1 cellular context compared by ENCODE assay signal in the genomic region with DNA sequence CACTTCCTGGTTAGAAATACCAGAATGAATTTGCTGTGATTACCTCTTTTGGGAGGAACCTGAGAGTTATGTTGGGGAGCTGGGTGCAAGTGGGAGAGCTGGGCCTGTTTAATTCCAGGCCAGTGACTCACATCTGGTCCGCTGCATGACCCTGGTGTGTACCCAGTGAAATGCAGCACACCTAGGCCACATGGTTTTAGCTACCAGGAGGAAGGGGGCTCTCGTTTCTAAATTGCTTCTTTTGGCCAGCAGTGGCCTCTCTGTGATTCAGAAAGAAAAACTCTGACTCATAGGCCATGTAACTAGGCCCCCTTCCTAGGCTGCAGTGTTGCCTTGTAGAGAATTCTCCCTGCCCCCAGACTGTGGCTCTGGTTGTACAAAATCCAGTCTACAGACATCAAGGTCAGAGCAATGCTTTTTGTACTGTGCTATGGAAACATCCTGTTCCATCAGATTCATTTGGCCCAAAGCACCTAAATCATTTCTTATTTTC.
TF ChIP-seq lines count a peak whose summit lies in the region.

No MANE protein-coding gene starts in this region.

TF ChIP-seq in HepG2, 621 proteins besides CTCF, POLR2A, EP300 and RAD21 (continued from another document and continues in another):
- no peak; the same call in 1 of the 2 replicates for TF ChIP-seq PITX1 (CRISPR knock-in tag; IDR thresholded peaks at IDR 0.05)
- TF ChIP-seq PHB2 (IDR thresholded peaks at IDR 0.05; ENCODE audit: partially characterized antibody) = no peak
- no peak for TF ChIP-seq GTF3A (CRISPR knock-in tag; conservative IDR thresholded peaks at IDR 0.05)
- no peak for TF ChIP-seq MBNL3 (CRISPR knock-in tag; conservative IDR thresholded peaks at IDR 0.05)
- no peak for TF ChIP-seq ZNF326 (CRISPR knock-in tag; IDR thresholded peaks at IDR 0.05; ENCODE audit: borderline replicate concordance)
- peak; percentile 25; the same call in 1 of the 2 replicates for TF ChIP-seq PHF8 (CRISPR knock-in tag; IDR thresholded peaks at IDR 0.05)
- peak; percentile 27; the same call in 1 of the 2 replicates for TF ChIP-seq ZNF547 (CRISPR knock-in tag; IDR thresholded peaks at IDR 0.05)
- TF ChIP-seq ZNF678 (CRISPR knock-in tag; IDR thresholded peaks at IDR 0.05) = no peak
- TF ChIP-seq KLF13 (CRISPR knock-in tag; IDR thresholded peaks at IDR 0.05) = no peak
- TF ChIP-seq, protein P1, sequence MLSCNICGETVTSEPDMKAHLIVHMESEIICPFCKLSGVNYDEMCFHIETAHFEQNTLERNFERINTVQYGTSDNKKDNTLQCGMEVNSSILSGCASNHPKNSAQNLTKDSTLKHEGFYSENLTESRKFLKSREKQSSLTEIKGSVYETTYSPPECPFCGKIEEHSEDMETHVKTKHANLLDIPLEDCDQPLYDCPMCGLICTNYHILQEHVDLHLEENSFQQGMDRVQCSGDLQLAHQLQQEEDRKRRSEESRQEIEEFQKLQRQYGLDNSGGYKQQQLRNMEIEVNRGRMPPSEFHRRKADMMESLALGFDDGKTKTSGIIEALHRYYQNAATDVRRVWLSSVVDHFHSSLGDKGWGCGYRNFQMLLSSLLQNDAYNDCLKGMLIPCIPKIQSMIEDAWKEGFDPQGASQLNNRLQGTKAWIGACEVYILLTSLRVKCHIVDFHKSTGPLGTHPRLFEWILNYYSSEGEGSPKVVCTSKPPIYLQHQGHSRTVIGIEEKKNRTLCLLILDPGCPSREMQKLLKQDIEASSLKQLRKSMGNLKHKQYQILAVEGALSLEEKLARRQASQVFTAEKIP (CRISPR knock-in tag; IDR thresholded peaks at IDR 0.05; ENCODE audit: borderline replicate concordance) = no peak
- TF ChIP-seq ZNF768 (CRISPR knock-in tag; IDR thresholded peaks at IDR 0.05) = no peak
- no peak for TF ChIP-seq RNF2 (conservative IDR thresholded peaks at IDR 0.05; ENCODE audit: low read depth)
- TF ChIP-seq TAF1 (CRISPR knock-in tag; IDR thresholded peaks at IDR 0.05) = 0 out of 2 replicates have a peak, but pooled peaks have one; percentile 8
- TF ChIP-seq SMARCE1 (IDR thresholded peaks at IDR 0.05; ENCODE audit: borderline replicate concordance) = no peak
- TF ChIP-seq SNAI1 (CRISPR knock-in tag; IDR thresholded peaks at IDR 0.05; ENCODE audit: borderline replicate concordance) = no peak
- no peak for TF ChIP-seq IRF9 (CRISPR knock-in tag; IDR thresholded peaks at IDR 0.05; ENCODE audit: borderline replicate concordance)
- no peak for TF ChIP-seq ZNF24 (IDR thresholded peaks at IDR 0.05)
- no peak for TF ChIP-seq MAFG (CRISPR knock-in tag; IDR thresholded peaks at IDR 0.05)
- TF ChIP-seq RARG (CRISPR knock-in tag; IDR thresholded peaks at IDR 0.05; ENCODE audit: low read depth) = no peak
- no peak for TF ChIP-seq ZNF75D (CRISPR knock-in tag; IDR thresholded peaks at IDR 0.05; ENCODE audit: borderline replicate concordance)
- TF ChIP-seq ZNF616 (CRISPR knock-in tag; IDR thresholded peaks at IDR 0.05; ENCODE audit: low read depth) = no peak
- TF ChIP-seq, protein P2, sequence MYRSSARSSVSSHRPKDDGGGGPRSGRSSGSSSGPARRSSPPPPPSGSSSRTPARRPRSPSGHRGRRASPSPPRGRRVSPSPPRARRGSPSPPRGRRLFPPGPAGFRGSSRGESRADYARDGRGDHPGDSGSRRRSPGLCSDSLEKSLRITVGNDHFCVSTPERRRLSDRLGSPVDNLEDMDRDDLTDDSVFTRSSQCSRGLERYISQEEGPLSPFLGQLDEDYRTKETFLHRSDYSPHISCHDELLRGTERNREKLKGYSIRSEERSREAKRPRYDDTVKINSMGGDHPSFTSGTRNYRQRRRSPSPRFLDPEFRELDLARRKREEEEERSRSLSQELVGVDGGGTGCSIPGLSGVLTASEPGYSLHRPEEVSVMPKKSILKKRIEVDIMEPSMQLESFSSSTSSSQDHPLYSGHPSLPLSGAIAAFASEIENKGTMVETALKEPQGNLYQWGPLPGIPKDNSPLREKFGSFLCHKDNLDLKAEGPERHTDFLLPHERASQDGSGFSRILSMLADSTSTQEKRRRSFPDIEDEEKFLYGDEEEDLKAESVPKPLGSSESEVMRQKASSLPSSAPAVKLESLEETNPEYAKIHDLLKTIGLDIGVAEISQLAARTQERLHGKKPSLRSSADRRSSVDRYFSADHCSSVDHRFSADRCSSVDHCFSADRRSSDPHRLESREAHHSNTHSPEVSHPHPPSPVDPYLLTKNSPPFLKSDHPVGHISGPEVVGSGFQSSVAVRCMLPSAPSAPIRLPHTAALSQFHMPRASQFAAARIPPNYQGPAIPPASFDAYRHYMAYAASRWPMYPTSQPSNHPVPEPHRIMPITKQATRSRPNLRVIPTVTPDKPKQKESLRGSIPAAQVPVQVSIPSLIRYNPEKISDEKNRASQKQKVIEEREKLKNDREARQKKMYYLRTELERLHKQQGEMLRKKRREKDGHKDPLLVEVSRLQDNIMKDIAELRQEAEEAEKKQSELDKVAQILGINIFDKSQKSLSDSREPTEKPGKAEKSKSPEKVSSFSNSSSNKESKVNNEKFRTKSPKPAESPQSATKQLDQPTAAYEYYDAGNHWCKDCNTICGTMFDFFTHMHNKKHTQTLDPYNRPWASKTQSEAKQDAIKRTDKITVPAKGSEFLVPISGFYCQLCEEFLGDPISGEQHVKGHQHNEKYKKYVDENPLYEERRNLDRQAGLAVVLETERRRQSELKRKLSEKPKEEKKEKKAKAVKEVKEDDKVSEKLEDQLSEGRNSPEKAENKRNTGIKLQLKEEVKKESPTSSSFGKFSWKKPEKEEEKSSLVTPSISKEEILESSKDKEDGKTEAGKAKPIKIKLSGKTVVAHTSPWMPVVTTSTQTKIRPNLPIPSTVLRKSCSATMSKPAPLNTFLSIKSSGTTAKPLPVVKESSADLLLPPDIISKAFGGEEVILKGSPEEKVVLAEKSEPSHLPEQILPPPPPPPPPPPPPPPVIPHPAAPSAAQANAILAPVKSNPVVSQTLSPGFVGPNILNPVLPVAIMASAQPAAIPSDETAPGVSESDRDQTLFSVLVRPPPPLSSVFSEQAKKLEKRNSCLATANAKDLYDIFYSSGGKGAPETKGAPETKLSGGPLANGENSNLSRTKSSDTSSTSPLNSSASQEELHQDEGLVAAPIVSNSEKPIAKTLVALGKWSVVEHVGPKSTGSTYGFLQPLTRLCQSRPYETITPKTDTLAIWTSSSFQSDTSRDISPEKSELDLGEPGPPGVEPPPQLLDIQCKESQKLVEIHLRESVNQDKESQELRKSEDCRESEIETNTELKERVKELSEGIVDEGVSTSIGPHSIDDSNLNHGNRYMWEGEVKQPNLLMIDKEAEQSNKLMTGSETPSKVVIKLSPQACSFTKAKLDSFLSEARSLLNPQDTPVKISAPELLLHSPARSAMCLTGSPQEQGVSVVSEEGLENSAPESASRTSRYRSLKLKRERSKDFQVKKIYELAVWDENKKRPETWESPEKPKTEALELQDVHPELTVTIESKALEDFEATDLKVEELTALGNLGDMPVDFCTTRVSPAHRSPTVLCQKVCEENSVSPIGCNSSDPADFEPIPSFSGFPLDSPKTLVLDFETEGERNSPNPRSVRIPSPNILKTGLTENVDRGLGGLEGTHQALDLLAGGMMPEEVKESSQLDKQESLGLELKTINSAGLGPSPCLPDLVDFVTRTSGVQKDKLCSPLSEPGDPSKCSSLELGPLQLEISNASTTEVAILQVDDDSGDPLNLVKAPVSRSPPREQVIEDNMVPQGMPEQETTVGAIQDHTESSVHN (CRISPR knock-in tag; IDR thresholded peaks at IDR 0.05) = no peak
- TF ChIP-seq, protein P3, sequence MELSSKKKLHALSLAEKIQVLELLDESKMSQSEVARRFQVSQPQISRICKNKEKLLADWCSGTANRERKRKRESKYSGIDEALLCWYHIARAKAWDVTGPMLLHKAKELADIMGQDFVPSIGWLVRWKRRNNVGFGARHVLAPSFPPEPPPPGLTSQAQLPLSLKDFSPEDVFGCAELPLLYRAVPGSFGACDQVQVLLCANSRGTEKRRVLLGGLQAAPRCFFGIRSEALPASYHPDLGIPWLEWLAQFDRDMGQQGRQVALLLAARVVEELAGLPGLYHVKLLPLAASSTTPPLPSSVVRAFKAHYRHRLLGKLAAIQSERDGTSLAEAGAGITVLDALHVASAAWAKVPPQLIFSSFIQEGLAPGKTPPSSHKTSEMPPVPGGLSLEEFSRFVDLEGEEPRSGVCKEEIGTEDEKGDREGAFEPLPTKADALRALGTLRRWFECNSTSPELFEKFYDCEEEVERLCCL (CRISPR knock-in tag; IDR thresholded peaks at IDR 0.05; ENCODE audit: borderline replicate concordance) = no peak
- TF ChIP-seq GMEB1 (CRISPR knock-in tag; IDR thresholded peaks at IDR 0.05; ENCODE audit: borderline replicate concordance) = no peak
- TF ChIP-seq SRSF9 (IDR thresholded peaks at IDR 0.05; ENCODE audit: borderline replicate concordance, insufficient read depth, low read depth, low read length, poor library complexity, severe bottlenecking) = no peak
- TF ChIP-seq SIN3B (IDR thresholded peaks at IDR 0.05; ENCODE audit: low read length) = no peak
- TF ChIP-seq PLRG1 (conservative IDR thresholded peaks at IDR 0.05) = no peak
- peak; percentile 87 for TF ChIP-seq JUND (CRISPR knock-in tag; IDR thresholded peaks at IDR 0.05)
- TF ChIP-seq SP1 (IDR thresholded peaks at IDR 0.05) = no peak
- peak; percentile 15; the same call in 1 of the 2 replicates for TF ChIP-seq SP1 (CRISPR knock-in tag; IDR thresholded peaks at IDR 0.05)
- TF ChIP-seq ZFP1 (CRISPR knock-in tag; IDR thresholded peaks at IDR 0.05) = 0 out of 2 replicates have a peak, but pooled peaks have one; percentile 4
- TF ChIP-seq ZNF503 (CRISPR knock-in tag; IDR thresholded peaks at IDR 0.05) = no peak
- no peak for TF ChIP-seq RBAK (CRISPR knock-in tag; IDR thresholded peaks at IDR 0.05)
- TF ChIP-seq, protein P4, sequence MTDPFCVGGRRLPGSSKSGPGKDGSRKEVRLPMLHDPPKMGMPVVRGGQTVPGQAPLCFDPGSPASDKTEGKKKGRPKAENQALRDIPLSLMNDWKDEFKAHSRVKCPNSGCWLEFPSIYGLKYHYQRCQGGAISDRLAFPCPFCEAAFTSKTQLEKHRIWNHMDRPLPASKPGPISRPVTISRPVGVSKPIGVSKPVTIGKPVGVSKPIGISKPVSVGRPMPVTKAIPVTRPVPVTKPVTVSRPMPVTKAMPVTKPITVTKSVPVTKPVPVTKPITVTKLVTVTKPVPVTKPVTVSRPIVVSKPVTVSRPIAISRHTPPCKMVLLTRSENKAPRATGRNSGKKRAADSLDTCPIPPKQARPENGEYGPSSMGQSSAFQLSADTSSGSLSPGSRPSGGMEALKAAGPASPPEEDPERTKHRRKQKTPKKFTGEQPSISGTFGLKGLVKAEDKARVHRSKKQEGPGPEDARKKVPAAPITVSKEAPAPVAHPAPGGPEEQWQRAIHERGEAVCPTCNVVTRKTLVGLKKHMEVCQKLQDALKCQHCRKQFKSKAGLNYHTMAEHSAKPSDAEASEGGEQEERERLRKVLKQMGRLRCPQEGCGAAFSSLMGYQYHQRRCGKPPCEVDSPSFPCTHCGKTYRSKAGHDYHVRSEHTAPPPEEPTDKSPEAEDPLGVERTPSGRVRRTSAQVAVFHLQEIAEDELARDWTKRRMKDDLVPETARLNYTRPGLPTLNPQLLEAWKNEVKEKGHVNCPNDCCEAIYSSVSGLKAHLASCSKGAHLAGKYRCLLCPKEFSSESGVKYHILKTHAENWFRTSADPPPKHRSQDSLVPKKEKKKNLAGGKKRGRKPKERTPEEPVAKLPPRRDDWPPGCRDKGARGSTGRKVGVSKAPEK (CRISPR knock-in tag; IDR thresholded peaks at IDR 0.05; ENCODE audit: borderline replicate concordance) = no peak
- TF ChIP-seq ZNF446 (CRISPR knock-in tag; IDR thresholded peaks at IDR 0.05) = no peak
- no peak for TF ChIP-seq CENPX (CRISPR knock-in tag; IDR thresholded peaks at IDR 0.05)
- no peak for TF ChIP-seq ZFP36 (IDR thresholded peaks at IDR 0.05; ENCODE audit: borderline replicate concordance, low read depth, low read length, partially characterized antibody)
- no peak for TF ChIP-seq ZNF543 (CRISPR knock-in tag; IDR thresholded peaks at IDR 0.05)
- TF ChIP-seq ZNF335 (CRISPR knock-in tag; IDR thresholded peaks at IDR 0.05) = peak; percentile 68; the same call in 1 of the 2 replicates
- TF ChIP-seq ZNF18 (CRISPR knock-in tag; IDR thresholded peaks at IDR 0.05; ENCODE audit: insufficient replicate concordance) = peak; percentile 33
- TF ChIP-seq ZNF878 (CRISPR knock-in tag; IDR thresholded peaks at IDR 0.05) = peak; percentile 84; the same call in 1 of the 2 replicates
